3 cellular contexts compared by ENCODE assay signal in the genomic region with DNA sequence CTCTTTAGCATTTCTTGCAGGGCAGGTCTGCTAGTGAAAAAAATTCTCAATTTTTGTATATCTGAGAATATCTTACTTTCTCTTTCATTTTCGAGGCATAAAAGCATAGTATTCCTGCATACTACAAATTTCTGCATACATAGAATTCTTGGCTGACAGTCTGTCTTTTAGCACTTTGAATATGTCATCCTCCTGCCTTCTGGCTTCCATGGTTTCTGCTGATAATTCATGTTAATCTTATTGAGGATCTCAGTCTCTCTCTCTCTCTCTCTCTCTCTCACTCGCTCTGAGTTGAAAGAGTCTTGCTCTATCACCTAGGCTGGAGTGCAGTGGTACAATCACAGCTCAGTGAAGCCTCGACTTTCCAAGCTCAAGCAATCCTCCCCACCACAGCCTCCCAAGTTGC.
TF ChIP-seq lines count a peak whose summit lies in the region.

No MANE protein-coding gene starts in this region.

TF ChIP-seq in SK-N-SH, 30 proteins besides CTCF, POLR2A, EP300 and RAD21 (continued from another document):
- TF ChIP-seq USF1 (IDR thresholded peaks at IDR 0.05; ENCODE audit: borderline replicate concordance, low read depth) (no peak), RFX5 (IDR thresholded peaks at IDR 0.05; ENCODE audit: low read length) (no peak), NFIC (IDR thresholded peaks at IDR 0.05; ENCODE audit: borderline replicate concordance) (no peak), FOSL2 (IDR thresholded peaks at IDR 0.05; ENCODE audit: borderline replicate concordance, low read depth) (no peak), SMC3 (IDR thresholded peaks at IDR 0.05; ENCODE audit: low read depth, low read length) (no peak), MEF2A (IDR thresholded peaks at IDR 0.05; ENCODE audit: borderline replicate concordance, low read depth) (no peak)

TF ChIP-seq in SK-N-SH treated with all-trans-retinoic acid at 6 μM for 48 hours, 23 proteins besides CTCF, POLR2A, EP300 and RAD21 (continued from another document):
- no peak for TF ChIP-seq POU6F1 (CRISPR knock-in tag; IDR thresholded peaks at IDR 0.05; ENCODE audit: borderline replicate concordance, low read depth)
- TF ChIP-seq TCF4 (CRISPR knock-in tag; IDR thresholded peaks at IDR 0.05; ENCODE audit: borderline replicate concordance), result no peak

TF ChIP-seq in GM12878, 131 proteins besides CTCF, POLR2A, EP300 and RAD21 (continued from another document):
- no peak for TF ChIP-seq ZBTB4 (CRISPR knock-in tag; IDR thresholded peaks at IDR 0.05)
- TF ChIP-seq RAD51 (IDR thresholded peaks at IDR 0.05), result no peak
- TF ChIP-seq BMI1 (IDR thresholded peaks at IDR 0.05; ENCODE audit: borderline replicate concordance), result no peak
- no peak for TF ChIP-seq NFIC (IDR thresholded peaks at IDR 0.05; ENCODE audit: low read depth, low read length)
- TF ChIP-seq PML (IDR thresholded peaks at IDR 0.05; ENCODE audit: low read length), result no peak
